In the genomic region with DNA sequence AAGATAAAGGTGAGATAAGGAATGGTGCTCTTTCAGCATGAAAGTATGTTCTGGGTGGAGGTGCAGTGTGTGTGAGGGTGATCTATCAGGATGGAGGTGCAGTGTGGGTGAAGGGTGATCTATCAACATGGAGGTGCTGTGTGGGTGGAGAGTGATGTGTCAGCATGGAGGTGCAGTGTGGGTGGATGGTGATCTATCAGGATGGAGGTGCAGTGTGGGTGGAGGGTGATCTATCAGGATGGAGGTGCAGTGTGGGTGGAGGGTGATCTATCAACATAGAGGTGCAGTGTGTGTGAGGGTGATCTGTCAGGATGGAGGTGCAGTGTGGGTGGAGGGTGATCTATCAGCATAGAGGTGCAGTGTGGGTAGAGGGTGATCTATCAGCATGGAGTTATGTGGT, we compare ENCODE assay signal across 32 cellular contexts. TPM values are rescaled to one million over a fixed set of nuclear protein-coding genes. Genes with fewer than 3 reads are reported as not detected.
DNase-seq lines count a peak whose midpoint lies in the region; ATAC-seq, FAIRE-seq and TF ChIP-seq lines count a peak whose summit lies in the region.
"Had no signal": no experiment of that assay in that cellular context is flagged by ENCODE, and none has a peak within 500 bp of the region (broad histone marks: within the 10 kb centered on the region; RNA-seq: fewer than 3 reads in every experiment).

No MANE protein-coding gene starts in this region.

- TF ChIP-seq CTCF in K562 (IDR thresholded peaks at IDR 0.05 in 2 of 3, conservative IDR thresholded peaks at IDR 0.05 in 1 of 3; ENCODE audit: insufficient read depth in 2 of 3, low read depth in 1 of 3, low read length in 3 of 3) (no peak), ovary (IDR thresholded peaks at IDR 0.05) (no peak)

- H2AFZ ChIP-seq in K562 (ENCODE audit: low read depth, low read length): no peak overlapping the region

- H3K27me3 Mint-ChIP-seq in activated CD4-positive, alpha-beta T cell treated with anti-CD3 and anti-CD28 coated beads, Interleukin-2, amount 10 ng/mL, durations not matched to agents 24 days and 14 days: peaks cover 6% of the 10 kb centered on the region
- no peaks in the 10 kb centered on the region for H3K27me3 Mint-ChIP-seq in stimulated activated naive CD8-positive, alpha-beta T cell treated with anti-CD3 and anti-CD28 coated beads, Interleukin-15, Interleukin-2, amounts not matched to agents 100 ng/mL and 50 ng/mL, for 24 hours
- no peaks in the 10 kb centered on the region for H3K27me3 Mint-ChIP-seq in stimulated activated naive CD8-positive, alpha-beta T cell treated with anti-CD3 and anti-CD28 coated beads, Interleukin-15, amount 100 ng/mL, for 72 hours

- no peak for TF ChIP-seq EP300 in K562 (IDR thresholded peaks at IDR 0.05; ENCODE audit: low read length)
- no peak for TF ChIP-seq EP300 in ovary (IDR thresholded peaks at IDR 0.05)

- FAIRE-seq in K562 (lab: Jason Lieb, UNC): no peak
- FAIRE-seq: endometrium, keratinocyte had no signal

- no peak for ATAC-seq in stimulated activated naive CD8-positive, alpha-beta T cell treated with anti-CD3 and anti-CD28 coated beads, Interleukin-15, amount 100 ng/mL, for 72 hours
- ATAC-seq in K562: no peak
- no peak for ATAC-seq in HG03469 (IDR thresholded peaks at IDR 0.05; ENCODE audit: unreplicated experiment)
- ATAC-seq: heart left ventricle, left ventricle myocardium superior, sciatic nerve had no signal

- intact Hi-C loops in activated CD4-positive, alpha-beta T cell treated with anti-CD3 and anti-CD28 coated beads, Interleukin-2, amount 10 ng/mL, durations not matched to agents 24 days and 14 days (cut with micrococcal nuclease): no loop called here
- intact Hi-C loops in K562 (cut with micrococcal nuclease) (no loop called here), ovary (cut with DNase I) (no loop called here)

- H3K9me3 ChIP-seq in K562 (replicated peaks; ENCODE audit: control insufficient read depth, insufficient read depth, low read depth, low read length): no peaks in the 10 kb centered on the region
- H3K9me3 ChIP-seq in ovary: no peaks in the 10 kb centered on the region
- H3K9me3 ChIP-seq: esophagus muscularis mucosa, heart left ventricle, neutrophil, thoracic aorta, uterus had no signal

- CTCF ChIA-PET in K562 (lab: Yijun Ruan, JAX; ENCODE audit: low intra/inter-chr PET ratio): interaction anchor here (0.7 kb wide), 1 partner anchor 159 kb away, joined by 3 read pairs; no protein-coding TSS in a partner anchor

- peaks cover 3% of the 10 kb centered on the region for H3K36me3 Mint-ChIP-seq in activated CD4-positive, alpha-beta T cell treated with anti-CD3 and anti-CD28 coated beads, Interleukin-2, amount 10 ng/mL, durations not matched to agents 24 days and 14 days (ENCODE audit: low read depth)
- H3K36me3 Mint-ChIP-seq in stimulated activated naive CD8-positive, alpha-beta T cell treated with anti-CD3 and anti-CD28 coated beads, Interleukin-15, Interleukin-2, amounts not matched to agents 100 ng/mL and 50 ng/mL, for 24 hours (ENCODE audit: low read depth): no peaks in the 10 kb centered on the region
- H3K36me3 Mint-ChIP-seq: CD4-positive, alpha-beta memory T cell; mesothelial cell of epicardium had no signal

- POLR2A ChIA-PET in K562 (lab: Yijun Ruan, JAX): interaction anchor here (1.1 kb wide), 1 partner anchor 10 kb away, joined by 3 read pairs; no protein-coding TSS in a partner anchor

- no TSS peak for BruUV-seq in K562 (replicated peaks; lab: Mats Ljungman, UMichigan)

- no peak overlapping the region for H3K9ac ChIP-seq in K562 (ENCODE audit: insufficient read depth in 1 of 2, low read depth in 2 of 2, low read length in 2 of 2)

- H3K27ac ChIP-seq in K562 (ENCODE audit: extremely low read depth, low read depth, low read length): no peak overlapping the region
- H3K27ac ChIP-seq in ovary: no peak overlapping the region
- H3K27ac ChIP-seq: dorsolateral prefrontal cortex, esophagus muscularis mucosa, heart left ventricle, neutrophil, thoracic aorta, uterus had no signal

- H3K36me3 ChIP-seq in K562 (ENCODE audit: control insufficient read depth, insufficient read depth, low read length): no peaks in the 10 kb centered on the region
- no peaks in the 10 kb centered on the region for H3K36me3 ChIP-seq in ovary
- H3K36me3 ChIP-seq: esophagus muscularis mucosa, heart left ventricle, neutrophil, thoracic aorta, uterus had no signal

- TF ChIP-seq RAD21 in K562 (CRISPR knock-in tag; conservative IDR thresholded peaks at IDR 0.05 in 1 of 2, IDR thresholded peaks at IDR 0.05 in 1 of 2): no peak

- no peak for DNase-seq in activated CD4-positive, alpha-beta T cell treated with anti-CD3 and anti-CD28 coated beads, Interleukin-2, amount 10 ng/mL, durations not matched to agents 24 days and 14 days
- DNase-seq in activated CD4-positive, alpha-beta T cell treated with anti-CD3 and anti-CD28 coated beads, Interleukin-2, amount 50 U/mL, for 48 hours: no peak
- DNase-seq in stimulated activated naive CD8-positive, alpha-beta T cell treated with anti-CD3 and anti-CD28 coated beads, Interleukin-15, amount 100 ng/mL, for 72 hours: no peak
- no peak for DNase-seq in K562 (ENCODE audit: extremely low read depth in 1 of 4, low spot score in 3 of 4)
- no peak for DNase-seq in DMS53 (lab: John Stamatoyannopoulos, UW)
- no peak for DNase-seq in ovary
- DNase-seq: activated effector memory CD4-positive, alpha-beta T cell treated with anti-CD3 and anti-CD28 coated beads, Interleukin-2, amount 50 U/mL, for 16 hours; amygdala; CD4-positive, alpha-beta memory T cell; dorsolateral prefrontal cortex; foreskin fibroblast; heart left ventricle; left ventricle myocardium superior; MV-4-11; NCI-H1436 treated with DMSO at 0.1 percent for 48 hours; NCI-H226; NCI-H69; Right ventricle myocardium superior; stimulated activated naive CD4-positive, alpha-beta T cell treated with Interleukin-2 at 50 U/mL for 16 hours; T-helper 9 cell; uterus had no signal

- H3K4me2 ChIP-seq in K562 (ENCODE audit: insufficient read depth, low read length): no peak overlapping the region

- in situ Hi-C loops in K562 (cut with MboI): no loop called here

- H3K4me1 Mint-ChIP-seq in activated CD4-positive, alpha-beta T cell treated with anti-CD3 and anti-CD28 coated beads, Interleukin-2, amount 10 ng/mL, durations not matched to agents 24 days and 14 days: peaks cover 11% of the 10 kb centered on the region
- H3K4me1 Mint-ChIP-seq in stimulated activated naive CD8-positive, alpha-beta T cell treated with anti-CD3 and anti-CD28 coated beads, Interleukin-15, Interleukin-2, amounts not matched to agents 100 ng/mL and 50 ng/mL, for 24 hours (ENCODE audit: low read depth): peaks cover 15% of the 10 kb centered on the region
- peaks cover 17% of the 10 kb centered on the region for H3K4me1 Mint-ChIP-seq in stimulated activated naive CD8-positive, alpha-beta T cell treated with anti-CD3 and anti-CD28 coated beads, Interleukin-15, amount 100 ng/mL, for 72 hours

- peak overlapping the region; percentile 57 for H3K4me3 Mint-ChIP-seq in activated CD4-positive, alpha-beta T cell treated with anti-CD3 and anti-CD28 coated beads, Interleukin-2, amount 10 ng/mL, durations not matched to agents 24 days and 14 days
- H3K4me3 Mint-ChIP-seq in stimulated activated naive CD8-positive, alpha-beta T cell treated with anti-CD3 and anti-CD28 coated beads, Interleukin-15, Interleukin-2, amounts not matched to agents 100 ng/mL and 50 ng/mL, for 24 hours: no peak overlapping the region
- H3K4me3 Mint-ChIP-seq in stimulated activated naive CD8-positive, alpha-beta T cell treated with anti-CD3 and anti-CD28 coated beads, Interleukin-15, amount 100 ng/mL, for 72 hours: peak overlapping the region in 1 of 2 donors; percentile 2
- H3K4me3 Mint-ChIP-seq: B cell, mesothelial cell of epicardium had no signal

- H3K4me1 ChIP-seq in K562 (replicated peaks in 1 of 2; ENCODE audit: control insufficient read depth in 2 of 2, insufficient read depth in 2 of 2, low read length in 2 of 2) (no peaks in the 10 kb centered on the region), ovary (ENCODE audit: insufficient read depth) (peaks cover 2% of the 10 kb centered on the region)
- H3K4me1 ChIP-seq: uterus had no signal

- H4K20me1 ChIP-seq in K562 (replicated peaks; ENCODE audit: control insufficient read depth, insufficient read depth, low read length): no peaks in the 10 kb centered on the region

- H3K9me3 Mint-ChIP-seq in activated CD4-positive, alpha-beta T cell treated with anti-CD3 and anti-CD28 coated beads, Interleukin-2, amount 10 ng/mL, durations not matched to agents 24 days and 14 days: peaks cover 5% of the 10 kb centered on the region
- no peaks in the 10 kb centered on the region for H3K9me3 Mint-ChIP-seq in stimulated activated naive CD8-positive, alpha-beta T cell treated with anti-CD3 and anti-CD28 coated beads, Interleukin-15, Interleukin-2, amounts not matched to agents 100 ng/mL and 50 ng/mL, for 24 hours
- H3K9me3 Mint-ChIP-seq in stimulated activated naive CD8-positive, alpha-beta T cell treated with anti-CD3 and anti-CD28 coated beads, Interleukin-15, amount 100 ng/mL, for 72 hours: no peaks in the 10 kb centered on the region
- H3K9me3 Mint-ChIP-seq: CD4-positive, alpha-beta memory T cell; mesothelial cell of epicardium had no signal

- TF ChIP-seq POLR2A in K562 (conservative IDR thresholded peaks at IDR 0.05): no peak
- no peak for TF ChIP-seq POLR2A in ovary (IDR thresholded peaks at IDR 0.05)

- H3K4me3 ChIP-seq in K562 (no peak overlapping the region), ovary (no peak overlapping the region)
- H3K4me3 ChIP-seq: dorsolateral prefrontal cortex, esophagus muscularis mucosa, heart left ventricle, thoracic aorta, uterus had no signal

- H3K9me1 ChIP-seq in K562 (ENCODE audit: control insufficient read depth, insufficient read depth, low read length): peaks cover under 1% of the 10 kb centered on the region

- H3K27ac Mint-ChIP-seq in activated CD4-positive, alpha-beta T cell treated with anti-CD3 and anti-CD28 coated beads, Interleukin-2, amount 10 ng/mL, durations not matched to agents 24 days and 14 days: peak overlapping the region; percentile 78
- peak overlapping the region; percentile 9 for H3K27ac Mint-ChIP-seq in stimulated activated naive CD8-positive, alpha-beta T cell treated with anti-CD3 and anti-CD28 coated beads, Interleukin-15, Interleukin-2, amounts not matched to agents 100 ng/mL and 50 ng/mL, for 24 hours
- no peak overlapping the region for H3K27ac Mint-ChIP-seq in stimulated activated naive CD8-positive, alpha-beta T cell treated with anti-CD3 and anti-CD28 coated beads, Interleukin-15, amount 100 ng/mL, for 72 hours
- H3K27ac Mint-ChIP-seq: B cell, mesothelial cell of epicardium, progenitor cell of endocrine pancreas had no signal

- H3K79me2 ChIP-seq in K562 (ENCODE audit: control insufficient read depth, insufficient read depth, low read length): no peaks in the 10 kb centered on the region

- H3K27me3 ChIP-seq in K562 (ENCODE audit: control insufficient read depth in 2 of 2, insufficient read depth in 2 of 2, low read length in 2 of 2): peaks cover 0 to 10% of the 10 kb centered on the region in 2 experiments; a peak in 1 of 5 replicates
- no peaks in the 10 kb centered on the region for H3K27me3 ChIP-seq in ovary
- H3K27me3 ChIP-seq: dorsolateral prefrontal cortex, esophagus muscularis mucosa, heart left ventricle, neutrophil, uterus had no signal

RNA-seq across cellular contexts. Expression of a gene that starts 12.3 kb away (rescaled TPM):
- 2.6 and 2.7 TPM in 2 replicates for total RNA-seq in activated CD4-positive, alpha-beta T cell treated with anti-CD3 and anti-CD28 coated beads, Interleukin-2, amount 10 ng/mL, durations not matched to agents 24 days and 14 days
- total RNA-seq in K562 (2011; cell fraction: chromatin; rRNA removed; ENCODE audit: low replicate concordance): 0.44 and 1.1 TPM in 2 replicates
- total RNA-seq in K562 (2011; cell fraction: nucleolus; rRNA removed): 0.67 and 0.92 TPM in 2 replicates
- 0.38 and 0.59 TPM in 2 replicates for total RNA-seq in K562 (2011; cell fraction: nucleoplasm; rRNA removed)
- total RNA-seq in K562 (2014; rRNA removed) (0.73 and 0.98 TPM in 2 replicates), K562 (2014; rRNA removed; fragmentation: Illumina TruSeq; extraction: Trizol) (0.76 and 0.96 TPM in 2 replicates), K562 (2015; rRNA removed; fragmentation: Illumina TruSeq; extraction: Trizol) (0.90 and 0.98 TPM in 2 replicates), K562 (2021) (0.69 and 0.83 TPM in 2 replicates), ovary (1 to 10 TPM; 2.0 to 4.6 (median 2.7) TPM)
- polyA plus RNA-seq in K562 (2011; rRNA removed) (0.27 and 0.53 TPM in 2 replicates), K562 (2014; fragmentation: Illumina TruSeq; extraction: Trizol) (0.69 and 0.74 TPM in 2 replicates), K562 (2014; fragmentation: Nextera tagmentation; extraction: Ambion mirVana) (under 1 TPM; 0.11 to 0.13 TPM), K562 (2014; rRNA removed) (0.49 and 0.70 TPM in 2 replicates), ovary (1 to 10 TPM; 1.9 to 2.1 TPM)
- polyA plus RNA-seq in K562 (2011; cell fraction: cytosol; rRNA removed): 0.12 and 0.36 TPM in 2 replicates
- 0.27 and 0.34 TPM in 2 replicates for polyA plus RNA-seq in K562 (2011; cell fraction: nucleus; rRNA removed)
- polyA plus RNA-seq in K562 (2012): 0.77 and 2.1 TPM in 2 replicates
- 0.49 and 0.57 TPM in 2 replicates for polyA minus RNA-seq in K562 (2011; rRNA and poly(A)+ RNA removed)
- 0.19 and 0.36 TPM in 2 replicates for polyA minus RNA-seq in K562 (2011; cell fraction: cytosol; rRNA and poly(A)+ RNA removed)
- 1.5 and 1.8 TPM in 2 replicates for polyA minus RNA-seq in K562 (2011; cell fraction: nucleus; rRNA and poly(A)+ RNA removed)

Comparison
In these comparisons a context has a peak if more than half of its experiments do, and no peak if none do; other contexts are left out.
1. H3K27ac Mint-ChIP-seq: peak in activated CD4-positive, alpha-beta T cell treated with anti-CD3 and anti-CD28 coated beads, Interleukin-2, amount 10 ng/mL, durations not matched to agents 24 days and 14 days (single experiment) and stimulated activated naive CD8-positive, alpha-beta T cell treated with anti-CD3 and anti-CD28 coated beads, Interleukin-15, Interleukin-2, amounts not matched to agents 100 ng/mL and 50 ng/mL, for 24 hours (single experiment); none in stimulated activated naive CD8-positive, alpha-beta T cell treated with anti-CD3 and anti-CD28 coated beads, Interleukin-15, amount 100 ng/mL, for 72 hours (0 of 2).